ENCODE assay signal across 8 cellular contexts in the genomic region with DNA sequence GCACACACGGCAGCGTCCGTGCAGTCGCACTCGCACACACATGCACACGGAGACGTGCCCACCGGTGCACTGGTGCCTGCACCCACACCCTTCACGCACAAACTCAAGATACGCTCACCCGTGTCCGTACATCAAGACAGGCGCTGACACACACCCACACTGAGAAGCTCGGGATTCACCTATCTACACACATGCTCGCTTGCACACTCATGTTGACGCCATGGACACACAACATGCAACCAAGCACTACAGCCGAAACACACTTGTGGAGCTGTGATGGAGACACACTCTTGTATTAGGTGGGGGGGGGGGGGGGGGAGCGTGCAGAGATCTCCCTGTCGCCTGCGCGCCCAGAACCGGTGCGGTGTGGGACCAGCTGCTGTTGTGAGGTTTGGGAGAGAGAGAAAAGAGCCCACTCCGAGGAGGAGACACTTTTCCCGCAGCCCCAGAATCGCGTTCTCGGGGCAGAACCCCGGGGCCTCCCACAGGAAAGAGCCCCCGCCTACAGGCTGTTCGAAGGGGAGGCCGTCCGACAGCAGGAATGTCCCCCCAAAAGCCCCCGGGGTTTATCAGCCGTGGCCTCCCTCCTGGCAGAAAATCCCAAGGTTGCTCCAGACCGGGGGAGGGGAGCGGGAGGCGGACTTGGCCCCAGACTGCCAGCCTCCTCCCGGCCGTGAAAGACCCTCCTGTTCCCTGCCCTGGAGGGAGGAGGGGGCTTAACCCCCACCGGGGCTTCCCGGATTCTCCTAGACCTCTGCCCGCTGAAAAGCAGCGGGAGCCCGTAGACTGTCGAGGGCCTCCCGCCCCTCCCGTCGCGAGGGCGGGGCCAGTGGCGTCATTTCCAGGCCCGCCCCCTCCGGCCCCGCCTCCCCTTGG. TPM values are rescaled to one million over a fixed set of nuclear protein-coding genes. Genes with fewer than 3 reads are reported as not detected.
A peak's percentile ranks its signal among the peaks of the same experiment; 100 is the strongest.
DNase-seq lines count a peak whose midpoint lies in the region; ATAC-seq and TF ChIP-seq lines count a peak whose summit lies in the region.

No MANE protein-coding gene starts in this region.

- DNase-seq in GM12865 (ENCODE audit: low read depth), result peak; percentile 93
- peak; percentile 22 for DNase-seq in NCI-H2196 treated with DMSO at 0.1 percent for 48 hours (lab: John Stamatoyannopoulos, UW; ENCODE audit: unreplicated experiment)
- DNase-seq in activated CD4-positive, alpha-beta T cell treated with anti-CD3 and anti-CD28 coated beads, Interleukin-2, amount 50 U/mL, for 1 hour, result peak; percentile 92
- peak; percentile 86 for DNase-seq in dedifferentiated amniotic fluid mesenchymal stem cell (ENCODE audit: extremely low spot score)
- DNase-seq in left lung, result peak; percentile 90 to 95
- peak; percentile 86 for DNase-seq in stimulated activated CD4-positive, alpha-beta T cell treated with anti-CD3 and anti-CD28 coated beads, Interleukin-1b, Interleukin-23, amount 100 ng/mL, for 48 hours

- H3K27me3 ChIP-seq in left lung, result no peaks in the 10 kb centered on the region

- TF ChIP-seq CTCF in GM12865 (IDR thresholded peaks at IDR 0.05; ENCODE audit: insufficient read depth, low read depth, low read length, missing control alignments) (no peak), left lung (IDR thresholded peaks at IDR 0.05) (no peak)

- intact Hi-C loops in left lung (cut with DNase I), result loop anchor here in 1 of 2 donors (10.0 kb wide), 1 partner anchor 200 kb away; no protein-coding TSS in a partner anchor

- H3K27ac ChIP-seq in left lung, result peak overlapping the region; percentile 96

- H3K4me3 ChIP-seq in GM12865 (ENCODE audit: low read depth, low read length), result peak overlapping the region; percentile 97
- H3K4me3 ChIP-seq in left lung, result peak overlapping the region; percentile 44 to 72

- ATAC-seq in HG02798 (IDR thresholded peaks at IDR 0.05; ENCODE audit: poor library complexity, unreplicated experiment) (peak; percentile 34), left lung (peak; percentile 72), HG02870 (IDR thresholded peaks at IDR 0.05; ENCODE audit: unreplicated experiment) (no peak)

- no peaks in the 10 kb centered on the region for H3K9me3 ChIP-seq in left lung

- H3K36me3 ChIP-seq in left lung, result peaks cover 0 to 30% of the 10 kb centered on the region in 2 donors

- peaks cover 13 to 54% of the 10 kb centered on the region in 2 donors for H3K4me1 ChIP-seq in left lung

RNA-seq across cellular contexts. Expression of a gene that starts 0.5 kb away (rescaled TPM):
- 10 to 100 TPM; 37.0 to 50.2 TPM for total RNA-seq in left lung

RNA-seq across cellular contexts. Expression of a gene that starts 23.5 kb away (rescaled TPM):
- total RNA-seq in left lung, result 1 to 10 TPM; 1.4 to 5.4 TPM

RNA-seq across cellular contexts. Expression of a gene that starts 25.6 kb away (rescaled TPM):
- 10 to 100 TPM; 17.4 to 18.7 TPM for total RNA-seq in left lung

RNA-seq across cellular contexts. Expression of a gene that starts 37.3 kb away (rescaled TPM):
- total RNA-seq in left lung, result 10 to 100 TPM; 47.0 to 48.2 TPM

RNA-seq across cellular contexts. Expression of a gene that starts 56.3 kb away (rescaled TPM):
- 1 to 10 TPM; 5.6 to 7.3 TPM for total RNA-seq in left lung

Comparison
In these comparisons a context has a peak if more than half of its experiments do, and no peak if none do; other contexts are left out.
1. DNase-seq: peak in every context shown above with its lines; median percentile 93 in GM12865; 92 in left lung; 92 in activated CD4-positive, alpha-beta T cell treated with anti-CD3 and anti-CD28 coated beads, Interleukin-2, amount 50 U/mL, for 1 hour; 86 in dedifferentiated amniotic fluid mesenchymal stem cell; 86 in stimulated activated CD4-positive, alpha-beta T cell treated with anti-CD3 and anti-CD28 coated beads, Interleukin-1b, Interleukin-23, amount 100 ng/mL, for 48 hours; 22 in NCI-H2196 treated with DMSO at 0.1 percent for 48 hours.